Comparison of ENCODE assay signal across 23 cellular contexts in the genomic region with DNA sequence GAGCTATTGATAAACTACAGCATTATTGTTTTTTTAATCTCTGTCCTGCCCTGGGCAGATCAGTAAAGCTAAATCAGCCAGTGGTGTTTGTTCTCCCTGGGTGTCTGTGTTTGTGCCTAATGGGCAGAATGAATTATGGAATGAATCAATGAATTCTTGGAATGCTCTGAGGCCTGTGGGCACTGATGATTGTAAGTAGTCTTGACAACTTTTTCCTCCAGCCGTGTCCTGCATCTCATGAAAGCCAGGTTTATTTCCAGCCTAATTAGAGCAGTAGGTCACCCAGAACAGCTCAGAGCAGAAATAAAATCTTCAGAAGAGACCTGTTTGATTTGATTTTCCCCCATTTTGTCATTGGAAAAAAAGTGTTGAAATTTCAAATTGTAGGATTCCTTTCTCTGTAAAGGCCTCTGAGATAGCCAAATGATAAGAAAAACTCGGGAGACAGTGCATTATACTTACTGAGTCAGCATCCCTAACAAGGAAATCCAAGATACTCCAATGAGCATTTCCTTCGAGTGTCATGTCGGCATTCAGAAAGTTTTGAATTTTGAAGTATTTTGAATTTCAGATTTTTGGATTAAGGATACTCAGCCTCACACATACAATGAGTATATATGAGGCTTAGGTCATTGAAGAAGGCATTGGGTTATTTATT. TPM values are rescaled to one million over a fixed set of nuclear protein-coding genes. Genes with fewer than 3 reads are reported as not detected.
DNase-seq lines count a peak whose midpoint lies in the region; ATAC-seq and TF ChIP-seq lines count a peak whose summit lies in the region.
"Had no signal": no experiment of that assay in that cellular context is flagged by ENCODE, and none has a peak within 500 bp of the region (broad histone marks: within the 10 kb centered on the region; RNA-seq: fewer than 3 reads in every experiment).

No MANE protein-coding gene starts in this region.

- WGBS in testis, 2 donors = 76 to 81% methylated on average over 4 of the region's 4 CpGs
- 81% methylated on average over 4 of the region's 4 CpGs for WGBS in prostate gland

- no peak for TF ChIP-seq POLR2A in testis (IDR thresholded peaks at IDR 0.05)
- no peak for TF ChIP-seq POLR2A in prostate gland (IDR thresholded peaks at IDR 0.05)

- H3K36me3 ChIP-seq in testis (ENCODE audit: low read depth, missing control alignments) (no peaks in the 10 kb centered on the region), prostate gland (no peaks in the 10 kb centered on the region)
- H3K36me3 ChIP-seq: pancreas, thyroid gland had no signal

- H3K27ac ChIP-seq in testis (no peak overlapping the region), prostate gland (no peak overlapping the region)
- H3K27ac ChIP-seq: hepatocyte, pancreas, thyroid gland had no signal

- intact Hi-C loops in testis (cut with DNase I; ENCODE audit: low total_unique reads) (no loop called here), prostate gland (cut with DNase I) (no loop called here)

- H3K9me3 ChIP-seq in testis = no peaks in the 10 kb centered on the region
- H3K9me3 ChIP-seq in prostate gland = no peaks in the 10 kb centered on the region
- H3K9me3 ChIP-seq: pancreas, thyroid gland had no signal

- H3K4me1 ChIP-seq in testis = peaks cover 3% of the 10 kb centered on the region
- no peaks in the 10 kb centered on the region for H3K4me1 ChIP-seq in prostate gland (replicated peaks)
- H3K4me1 ChIP-seq: pancreas, thyroid gland had no signal

- DNase-seq in EL = peak; percentile 69
- DNase-seq in fibroblast of peridontal ligament (ENCODE audit: extremely low read depth) = peak; percentile 56
- DNase-seq in renal cortical epithelial cell (ENCODE audit: low read depth) = peak; percentile 67
- no peak for DNase-seq in testis
- DNase-seq in activated CD4-positive, alpha-beta T cell treated with anti-CD3 and anti-CD28 coated beads for 1 hour = no peak
- no peak for DNase-seq in prostate gland (ENCODE audit: low spot score)
- DNase-seq in activated naive CD4-positive, alpha-beta T cell treated with anti-CD3 and anti-CD28 coated beads, Interleukin-2, amount 10 ng/mL, durations not matched to agents 7 days and 5 days = no peak
- DNase-seq: activated CD4-positive, alpha-beta T cell treated with anti-CD3 and anti-CD28 coated beads, Interleukin-2, amount 10 ng/mL, durations not matched to agents 7 days and 5 days; activated CD8-positive, alpha-beta memory T cell treated with anti-CD3 and anti-CD28 coated beads, Interleukin-2, amount 50 U/mL, for 48 hours; activated effector memory CD4-positive, alpha-beta T cell treated with Interleukin-2 at 50 U/mL for 16 hours; AML-193; H7; KBM-7; MV-4-11; NCI-H1694 treated with DMSO at 0.1 percent for 48 hours; pancreas; stimulated activated CD4-positive, alpha-beta T cell treated with anti-CD3 and anti-CD28 coated beads, Interleukin-2, amount 100 ng/mL, for 24 hours; stimulated activated naive CD4-positive, alpha-beta T cell treated with Interleukin-2 at 50 U/mL for 16 hours; T-cell; thyroid gland had no signal

- no peaks in the 10 kb centered on the region for H3K36me3 Mint-ChIP-seq in activated naive CD4-positive, alpha-beta T cell treated with anti-CD3 and anti-CD28 coated beads, Interleukin-2, amount 10 ng/mL, durations not matched to agents 7 days and 5 days
- H3K36me3 Mint-ChIP-seq: T-cell had no signal

- H3K9me3 Mint-ChIP-seq in activated naive CD4-positive, alpha-beta T cell treated with anti-CD3 and anti-CD28 coated beads, Interleukin-2, amount 10 ng/mL, durations not matched to agents 7 days and 5 days = no peaks in the 10 kb centered on the region
- H3K9me3 Mint-ChIP-seq: activated CD4-positive, alpha-beta T cell treated with anti-CD3 and anti-CD28 coated beads, Interleukin-2, amount 10 ng/mL, durations not matched to agents 7 days and 5 days; T-cell had no signal

- H3K4me3 Mint-ChIP-seq in activated naive CD4-positive, alpha-beta T cell treated with anti-CD3 and anti-CD28 coated beads, Interleukin-2, amount 10 ng/mL, durations not matched to agents 7 days and 5 days = no peak overlapping the region
- H3K4me3 Mint-ChIP-seq: activated CD4-positive, alpha-beta T cell treated with anti-CD3 and anti-CD28 coated beads, Interleukin-2, amount 10 ng/mL, durations not matched to agents 7 days and 5 days; T-cell had no signal

- no peaks in the 10 kb centered on the region for H3K27me3 Mint-ChIP-seq in activated naive CD4-positive, alpha-beta T cell treated with anti-CD3 and anti-CD28 coated beads, Interleukin-2, amount 10 ng/mL, durations not matched to agents 7 days and 5 days
- H3K27me3 Mint-ChIP-seq: activated CD4-positive, alpha-beta T cell treated with anti-CD3 and anti-CD28 coated beads, Interleukin-2, amount 10 ng/mL, durations not matched to agents 7 days and 5 days; T-cell had no signal

- ATAC-seq in SK-N-SH treated with all-trans-retinoic acid at 6 μM for 48 hours = peak; percentile 90
- ATAC-seq: T-cell had no signal

- H3K4me1 Mint-ChIP-seq in activated naive CD4-positive, alpha-beta T cell treated with anti-CD3 and anti-CD28 coated beads, Interleukin-2, amount 10 ng/mL, durations not matched to agents 7 days and 5 days = peaks cover 15% of the 10 kb centered on the region

- H3K27ac Mint-ChIP-seq in activated naive CD4-positive, alpha-beta T cell treated with anti-CD3 and anti-CD28 coated beads, Interleukin-2, amount 10 ng/mL, durations not matched to agents 7 days and 5 days = no peak overlapping the region
- H3K27ac Mint-ChIP-seq: activated CD4-positive, alpha-beta T cell treated with anti-CD3 and anti-CD28 coated beads, Interleukin-2, amount 10 ng/mL, durations not matched to agents 7 days and 5 days; T-cell had no signal

- CTCF ChIA-PET in activated naive CD4-positive, alpha-beta T cell treated with anti-CD3 and anti-CD28 coated beads, Interleukin-2, amount 10 ng/mL, durations not matched to agents 7 days and 5 days (lab: Charles Lee) = interaction anchor here (1.5 kb wide), 1 partner anchor 10 kb away, joined by 4 read pairs; no protein-coding TSS in a partner anchor

- no peaks in the 10 kb centered on the region for H3K27me3 ChIP-seq in testis
- no peaks in the 10 kb centered on the region for H3K27me3 ChIP-seq in prostate gland (replicated peaks; ENCODE audit: insufficient read depth)
- H3K27me3 ChIP-seq: hepatocyte, pancreas, thyroid gland had no signal

- H3K4me3 ChIP-seq in testis (no peak overlapping the region), prostate gland (no peak overlapping the region)
- H3K4me3 ChIP-seq: hepatocyte, lung, pancreas, thyroid gland had no signal

- TF ChIP-seq CTCF in testis (IDR thresholded peaks at IDR 0.05) (no peak), prostate gland (IDR thresholded peaks at IDR 0.05) (no peak)

TF ChIP-seq in SK-N-SH treated with all-trans-retinoic acid at 6 μM for 48 hours, 23 proteins besides CTCF, POLR2A, EP300 and RAD21:
- TF ChIP-seq ISL1 (CRISPR knock-in tag; IDR thresholded peaks at IDR 0.05) (peak; percentile 55), PPARA (CRISPR knock-in tag; IDR thresholded peaks at IDR 0.05; ENCODE audit: borderline replicate concordance) (no peak)

RNA-seq across cellular contexts. Expression of a gene that starts 19.4 kb away (rescaled TPM):
- total RNA-seq in renal cortical epithelial cell (20.4 and 62.5 TPM in 2 replicates), testis (10 to 100 TPM; 91.7 to 96.8 TPM), prostate gland (10 to 100 TPM; 42.5 to 98.4 TPM)
- 87.4 TPM for polyA plus RNA-seq in testis (ENCODE audit: insufficient read depth, low read depth, low replicate concordance)

Comparison
In these comparisons a context has a peak if more than half of its experiments do, and no peak if none do; other contexts are left out.
1. DNase-seq: peak in EL (single experiment), fibroblast of peridontal ligament (single experiment) and renal cortical epithelial cell (single experiment); none in testis (single experiment), activated CD4-positive, alpha-beta T cell treated with anti-CD3 and anti-CD28 coated beads for 1 hour (single experiment), prostate gland (single experiment) and activated naive CD4-positive, alpha-beta T cell treated with anti-CD3 and anti-CD28 coated beads, Interleukin-2, amount 10 ng/mL, durations not matched to agents 7 days and 5 days (single experiment).